ENCODE assay signal across 8 cellular contexts in the genomic region with DNA sequence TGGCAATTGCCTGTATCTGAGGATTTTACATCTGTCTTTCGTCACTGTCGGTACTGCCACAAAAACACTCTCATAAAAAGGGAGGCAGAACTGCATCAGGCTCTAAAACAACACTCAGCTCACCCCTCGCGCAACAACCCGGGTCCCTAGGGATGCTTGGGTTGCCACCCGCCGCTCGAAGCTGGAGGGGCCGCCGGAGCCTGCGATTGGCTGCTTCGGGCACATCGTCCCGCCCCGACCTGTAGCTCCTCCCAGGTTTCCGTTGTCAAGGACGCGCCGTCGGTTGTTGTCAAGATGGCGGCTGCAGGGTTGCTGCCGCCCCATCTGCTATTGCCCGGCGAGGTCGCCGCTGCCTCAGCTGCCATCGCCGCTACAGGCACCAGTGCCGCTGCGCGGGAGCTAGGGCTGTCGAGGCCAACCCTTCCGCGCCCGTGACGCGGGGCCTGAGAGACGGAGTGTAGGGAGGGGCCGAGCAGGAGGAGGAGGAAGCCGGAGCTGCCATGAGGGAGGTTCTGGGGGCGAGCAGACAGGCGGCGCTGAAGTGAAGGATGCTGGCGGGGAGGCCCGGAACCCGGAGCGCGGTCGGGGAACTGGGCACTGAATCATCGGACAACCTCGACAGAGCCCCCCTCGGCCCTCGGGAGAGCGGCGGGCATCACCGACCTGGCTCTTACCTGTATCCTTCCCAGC. TPM values are rescaled to one million over a fixed set of nuclear protein-coding genes. Genes with fewer than 3 reads are reported as not detected.
DNase-seq lines count a peak whose midpoint lies in the region; ATAC-seq and TF ChIP-seq lines count a peak whose summit lies in the region.

A gene with protein sequence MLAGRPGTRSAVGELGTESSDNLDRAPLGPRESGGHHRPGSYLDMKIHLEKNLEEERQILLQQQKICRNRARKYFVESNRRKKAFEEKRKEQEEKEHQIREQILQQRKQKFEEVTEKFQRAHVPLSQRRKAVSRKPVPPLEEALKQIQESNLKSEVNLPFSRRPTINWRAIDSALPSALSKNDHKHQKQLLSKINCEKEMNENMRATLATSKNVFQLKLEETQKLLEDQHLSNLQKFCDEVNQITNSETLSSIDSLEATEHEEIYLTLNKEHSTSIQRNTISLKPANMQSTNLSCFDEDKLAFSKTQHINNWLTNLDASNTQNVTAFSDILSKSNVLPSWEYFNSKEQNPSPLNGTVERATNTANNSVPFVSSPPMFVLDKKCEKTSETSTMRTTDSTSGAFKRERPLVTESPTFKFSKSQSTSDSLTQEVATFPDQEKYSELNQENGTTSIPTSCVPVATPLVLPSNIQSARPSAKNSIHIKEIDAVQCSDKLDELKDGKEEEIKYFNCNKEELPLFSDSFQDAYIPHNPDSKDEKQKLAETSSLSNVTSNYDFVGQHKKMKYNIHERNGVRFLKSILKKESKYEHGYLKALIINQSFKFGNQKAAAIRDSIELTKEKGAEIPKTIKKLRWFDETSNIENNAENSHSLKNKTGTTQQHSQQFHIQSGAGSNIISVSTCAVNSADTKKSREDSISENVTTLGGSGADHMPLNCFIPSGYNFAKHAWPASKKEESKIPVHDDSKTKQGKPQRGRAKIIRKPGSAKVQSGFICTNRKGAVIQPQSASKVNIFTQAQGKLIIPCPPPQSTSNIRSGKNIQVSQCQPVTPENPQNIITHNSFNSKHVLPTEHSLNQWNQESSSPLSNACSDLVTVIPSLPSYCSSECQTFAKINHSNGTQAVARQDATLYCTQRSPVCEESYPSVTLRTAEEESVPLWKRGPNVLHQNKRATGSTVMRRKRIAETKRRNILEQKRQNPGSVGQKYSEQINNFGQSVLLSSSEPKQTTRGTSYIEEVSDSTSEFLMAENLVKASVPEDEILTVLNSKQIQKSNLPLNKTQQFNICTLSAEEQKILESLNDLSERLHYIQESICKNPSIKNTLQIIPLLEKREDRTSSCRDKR (plus strand): TSS at position 274 of the 690 bp plus-strand sequence. CDS start 275 bp downstream, at position 549.

- TF ChIP-seq CTCF in GM12873 (IDR thresholded peaks at IDR 0.05; ENCODE audit: insufficient read depth, low read depth, low read length, missing control alignments) (peak; percentile 5), astrocyte of the cerebellum (IDR thresholded peaks at IDR 0.05; ENCODE audit: low read depth, low read length, missing control alignments) (peak; percentile 59), hepatocyte (IDR thresholded peaks at IDR 0.05; ENCODE audit: poor library complexity) (peak; percentile 55)

- DNase-seq in NCI-H1436 treated with DMSO at 0.1 percent for 48 hours (lab: John Stamatoyannopoulos, UW): peak; percentile 82
- peak; percentile 79 to 93 (median 89) for DNase-seq in T-helper 2 cell
- peak; percentile 82 for DNase-seq in astrocyte of the cerebellum (ENCODE audit: low read depth)
- peak; percentile 95 for DNase-seq in hepatocyte (ENCODE audit: low spot score)
- DNase-seq in renal cortical epithelial cell (ENCODE audit: low read depth): peak; percentile 80
- DNase-seq in aorta: peak; percentile 97 to 98

- peak within 1 kb of the TSS; percentile 78 for H3K4me2 ChIP-seq in hepatocyte

- H3K27me3 ChIP-seq in hepatocyte (no peaks in the 10 kb centered on the region), aorta (ENCODE audit: control insufficient read depth in 1 of 2, insufficient read depth in 2 of 2, low read length in 1 of 2) (no peaks in the 10 kb centered on the region)

- H3K36me3 ChIP-seq in hepatocyte (replicated peaks; ENCODE audit: insufficient read depth, low read depth): no peaks in the 10 kb centered on the region
- H3K36me3 ChIP-seq in aorta (ENCODE audit: control insufficient read depth in 1 of 2, insufficient read depth in 2 of 2, low read length in 1 of 2): no peaks in the 10 kb centered on the region

- no peaks in the 10 kb centered on the region for H3K9me2 ChIP-seq in hepatocyte (replicated peaks; ENCODE audit: insufficient read depth)

- ATAC-seq in HG02840 (IDR thresholded peaks at IDR 0.05; ENCODE audit: low FRiP score, unreplicated experiment) (peak; percentile 100), aorta (ENCODE audit: low FRiP score) (peak; percentile 96)

- in situ Hi-C loops in astrocyte of the cerebellum (cut with HindIII; ENCODE audit: low sequenced_read_pairs): no loop called here

- H2AFZ ChIP-seq in hepatocyte: peak within 1 kb of the TSS; percentile 51

- H3K79me2 ChIP-seq in hepatocyte: no peaks in the 10 kb centered on the region

- WGBS in hepatocyte (ENCODE audit: low lambda C conversion rate, missing lambda C conversion rate): 1% methylated on average over 53 of the region's 56 CpGs
- WGBS in aorta, 2 donors: 0% methylated on average over 56 of the region's 56 CpGs

- intact Hi-C loops in aorta (cut with DNase I): loop anchor here in 1 of 2 donors (10.0 kb wide), 1 partner anchor 200 kb away; a partner anchor contains a TSS

- H3K9me3 ChIP-seq in hepatocyte (ENCODE audit: low read depth): no peaks in the 10 kb centered on the region
- H3K9me3 ChIP-seq in aorta (ENCODE audit: control insufficient read depth, low read length): no peaks in the 10 kb centered on the region

- peak within 1 kb of the TSS; percentile 60 for H3K4me3 ChIP-seq in astrocyte of the cerebellum (ENCODE audit: low read depth, low read length)
- peak within 1 kb of the TSS; percentile 49 for H3K4me3 ChIP-seq in hepatocyte
- peak within 1 kb of the TSS; percentile 36 to 66 for H3K4me3 ChIP-seq in aorta (ENCODE audit: low read length in 2 of 2)

- H3K27ac ChIP-seq in hepatocyte (peak within 1 kb of the TSS; percentile 86), aorta (ENCODE audit: low read depth in 1 of 2, low read length in 2 of 2) (peak within 1 kb of the TSS; percentile 77 to 83)

- H3K4me1 ChIP-seq in hepatocyte (ENCODE audit: insufficient read depth) (peaks cover 6% of the 10 kb centered on the region), aorta (ENCODE audit: control insufficient read depth in 1 of 2, insufficient read depth in 2 of 2, low read length in 2 of 2) (peaks cover 3 to 4% of the 10 kb centered on the region in 2 donors)

- H4K20me1 ChIP-seq in hepatocyte (ENCODE audit: insufficient read depth, poor library complexity, severe bottlenecking): no peaks in the 10 kb centered on the region

RNA-seq across cellular contexts. Expression of the gene that starts here (rescaled TPM):
- 1.6 and 2.2 TPM in 2 replicates for total RNA-seq in hepatocyte
- polyA plus RNA-seq in hepatocyte: 1.4 and 1.8 TPM in 2 replicates
- 0.52 and 3.8 TPM in 2 replicates for total RNA-seq in renal cortical epithelial cell
- total RNA-seq in aorta: 10 to 100 TPM in 1 of 2 donors, 1 to 10 TPM in 1; 9.8 to 13.2 TPM
- polyA plus RNA-seq in aorta: 10 to 100 TPM in 1 of 2 donors, 1 to 10 TPM in 1; 3.0 to 14.7 TPM

Comparison
In these comparisons a context has a peak if more than half of its experiments do, and no peak if none do; other contexts are left out.
1. Peak in every context shown above with its lines: DNase-seq, ATAC-seq, H3K4me3 ChIP-seq and H3K27ac ChIP-seq.
2. CTCF ChIP-seq: peak in every context shown above with its lines; median percentile 59 in astrocyte of the cerebellum; 55 in hepatocyte; 5 in GM12873.